ENCODE assay signal across 8 cellular contexts in genomic region chrX:16726347-16726988, GRCh38. TPM values are rescaled to one million over a fixed set of nuclear protein-coding genes. Genes with fewer than 3 reads are reported as not detected.
DNase-seq lines count a peak whose midpoint lies in the region; ATAC-seq, FAIRE-seq and TF ChIP-seq lines count a peak whose summit lies in the region.
"Not testable (repeated sequence)": the region's sequence is repeated elsewhere in the genome, so short reads cannot be mapped to it uniquely, and the experiment has no call there.

No MANE protein-coding gene starts in this region.

- H3K4me3 ChIP-seq in GM08714 (ENCODE audit: low read length) = peak overlapping the region; percentile 39; the same call in 1 of the 2 replicates
- H3K4me3 ChIP-seq in right lobe of liver, gastrocnemius medialis: not testable (repeated sequence)

- H3K4me1 ChIP-seq in right lobe of liver = peaks cover 0 to 15% (median 0%) of the 10 kb centered on the region in 4 donors
- H3K4me1 ChIP-seq in gastrocnemius medialis = peaks cover 10 to 32% of the 10 kb centered on the region in 2 donors

- not testable (repeated sequence) for H3K9me3 ChIP-seq in right lobe of liver, gastrocnemius medialis

- TF ChIP-seq POLR2A in right lobe of liver (IDR thresholded peaks at IDR 0.05); gastrocnemius medialis (IDR thresholded peaks at IDR 0.05): not testable (repeated sequence)

- peak; percentile 84 for FAIRE-seq in RCC 7860 (lab: Jason Lieb, UNC)

- H3K27ac ChIP-seq in right lobe of liver = peak overlapping the region in 1 of 3 donors; percentile 63
- peak overlapping the region; percentile 73 to 95 (median 78) for H3K27ac ChIP-seq in gastrocnemius medialis

- intact Hi-C loops in right lobe of liver (cut with DNase I); gastrocnemius medialis (cut with DNase I; ENCODE audit: low total_unique reads): not testable (repeated sequence)

- 64% methylated on average over 5 of the region's 5 CpGs for WGBS in right lobe of liver (ENCODE audit: insufficient coverage, low coverage, low lambda C conversion rate, missing lambda C conversion rate)

- in situ Hi-C loops in gastrocnemius medialis (cut with MboI; ENCODE audit: low sequenced_read_pairs in 4 of 4) = loop anchor here in 1 of 4 donors (10.0 kb wide), 1 partner anchor 58 kb away; the partner anchor contains the start of gene TXLNG

- not testable (repeated sequence) for DNase-seq in RCC 7860 (ENCODE audit: low spot score); right lobe of liver
- peak in 1 of 2 donors; percentile 5 for DNase-seq in gastrocnemius medialis

- H3K27me3 ChIP-seq in right lobe of liver, gastrocnemius medialis: not testable (repeated sequence)

- ATAC-seq in GM19025 (IDR thresholded peaks at IDR 0.05; ENCODE audit: low read depth, unreplicated experiment) (peak; percentile 78), GM21390 (IDR thresholded peaks at IDR 0.05; ENCODE audit: unreplicated experiment) (peak; percentile 64), HG02759 (IDR thresholded peaks at IDR 0.05; ENCODE audit: unreplicated experiment) (peak; percentile 78), HG03139 (IDR thresholded peaks at IDR 0.05; ENCODE audit: unreplicated experiment) (peak; percentile 69), right lobe of liver (peak; percentile 46 to 58 (median 54)), gastrocnemius medialis (peak; percentile 96)

- not testable (repeated sequence) for TF ChIP-seq CTCF in right lobe of liver (IDR thresholded peaks at IDR 0.05); gastrocnemius medialis (IDR thresholded peaks at IDR 0.05 in 4 of 5, conservative IDR thresholded peaks at IDR 0.05 in 1 of 5)

- H3K36me3 ChIP-seq in right lobe of liver, gastrocnemius medialis: not testable (repeated sequence)

RNA-seq across cellular contexts. Expression of gene SYAP1, which starts 7.1 kb away (rescaled TPM):
- total RNA-seq in right lobe of liver = 10 to 100 TPM; 22.5 to 35.7 (median 29.5) TPM
- total RNA-seq in gastrocnemius medialis = 10 to 100 TPM; 10.6 to 26.4 (median 16.9) TPM

RNA-seq across cellular contexts. Expression of gene CTPS2, which starts 14.0 kb away (rescaled TPM):
- total RNA-seq in right lobe of liver (10 to 100 TPM in 1 of 6 experiments, 1 to 10 TPM in 5; 5.0 to 10.3 (median 8.8) TPM), gastrocnemius medialis (1 to 10 TPM; 2.0 to 3.8 (median 2.8) TPM)

RNA-seq across cellular contexts. Expression of gene TXLNG, which starts 59.8 kb away (rescaled TPM):
- total RNA-seq in right lobe of liver (1 to 10 TPM; 3.9 to 9.3 (median 7.3) TPM), gastrocnemius medialis (10 to 100 TPM in 2 of 4 donors, 1 to 10 TPM in 2; 6.9 to 16.9 (median 9.6) TPM)
